In genomic region chr14:73026243-73026844, GRCh38 we compare ENCODE assay signal across 8 cellular contexts. TPM values are rescaled to one million over a fixed set of nuclear protein-coding genes. Genes with fewer than 3 reads are reported as not detected.
A peak's percentile ranks its signal among the peaks of the same experiment; 100 is the strongest.
DNase-seq lines count a peak whose midpoint lies in the region; ATAC-seq and TF ChIP-seq lines count a peak whose summit lies in the region.

No MANE protein-coding gene starts in this region.

- DNase-seq in ELR (ENCODE audit: low read depth) (peak; percentile 22), SK-N-MC (ENCODE audit: low read depth, low spot score) (no peak), osteocyte (ENCODE audit: extremely low spot score, unreplicated experiment) (no peak), EL (no peak), ecto neural progenitor cell (ENCODE audit: low spot score) (no peak), NCI-H1105 (lab: John Stamatoyannopoulos, UW) (no peak)

- peak overlapping the region; percentile 90 for H3K27ac Mint-ChIP-seq in osteocyte (ENCODE audit: unreplicated experiment)

- peaks cover 6% of the 10 kb centered on the region for H3K36me3 ChIP-seq in SK-N-MC (ENCODE audit: insufficient read depth, low read length)
- H3K36me3 ChIP-seq in esophagus (ENCODE audit: control insufficient read depth in 2 of 2, insufficient read depth in 2 of 2, low read length in 1 of 2), result peaks cover 2 to 5% of the 10 kb centered on the region in 2 donors

- no peaks in the 10 kb centered on the region for H3K9me3 Mint-ChIP-seq in osteocyte (ENCODE audit: unreplicated experiment)

- H3K9ac ChIP-seq in SK-N-MC (ENCODE audit: insufficient read length), result peak overlapping the region; percentile 54

- H3K4me1 Mint-ChIP-seq in osteocyte (ENCODE audit: unreplicated experiment), result peaks cover 46% of the 10 kb centered on the region

- peaks cover 0 to 1% of the 10 kb centered on the region in 2 donors for H3K4me1 ChIP-seq in esophagus (ENCODE audit: control insufficient read depth in 2 of 2, insufficient read depth in 2 of 2, low read length in 1 of 2)

- no peak overlapping the region for H3K27ac ChIP-seq in SK-N-MC
- peak overlapping the region; percentile 93 to 94 for H3K27ac ChIP-seq in esophagus (ENCODE audit: low read depth in 2 of 2, low read length in 1 of 2)

- no peaks in the 10 kb centered on the region for H3K9me3 ChIP-seq in SK-N-MC (ENCODE audit: low read depth, low read length)
- no peaks in the 10 kb centered on the region for H3K9me3 ChIP-seq in esophagus (ENCODE audit: control insufficient read depth in 2 of 2, insufficient read depth in 1 of 2, low read depth in 1 of 2, low read length in 1 of 2)

- no peak for TF ChIP-seq CTCF in osteocyte (IDR thresholded peaks at IDR 0.05)

- H3K4me3 ChIP-seq in SK-N-MC, result peak overlapping the region; percentile 96
- H3K4me3 ChIP-seq in esophagus (ENCODE audit: low read depth in 1 of 2, low read length in 2 of 2), result peak overlapping the region; percentile 76 to 89

- WGBS in esophagus, 2 donors, result 1 to 3% methylated on average over 16 to 21 of the region's 21 CpGs

- peaks cover 23% of the 10 kb centered on the region for H3K36me3 Mint-ChIP-seq in osteocyte (ENCODE audit: unreplicated experiment)

- H3K27me3 Mint-ChIP-seq in osteocyte (ENCODE audit: unreplicated experiment), result no peaks in the 10 kb centered on the region

- H3K4me3 Mint-ChIP-seq in osteocyte (ENCODE audit: unreplicated experiment), result peak overlapping the region; percentile 89

- H3K27me3 ChIP-seq in esophagus (ENCODE audit: control insufficient read depth in 1 of 2, insufficient read depth in 2 of 2, low read length in 2 of 2), result no peaks in the 10 kb centered on the region

- ATAC-seq in GM18498 (IDR thresholded peaks at IDR 0.05; ENCODE audit: unreplicated experiment), result no peak

RNA-seq across cellular contexts. Expression of gene ZFYVE1, which starts 0.6 kb away (rescaled TPM):
- polyA plus RNA-seq in esophagus, result 1 to 10 TPM; 8.2 to 9.5 TPM
- total RNA-seq in osteocyte, result 38.1 and 41.5 TPM in 2 replicates

RNA-seq across cellular contexts. Expression of gene RBM25, which starts 32.0 kb away (rescaled TPM):
- polyA plus RNA-seq in esophagus, result 10 to 100 TPM; 23.3 to 38.5 TPM
- 58.6 and 62.7 TPM in 2 replicates for total RNA-seq in osteocyte
